In the genomic region with DNA sequence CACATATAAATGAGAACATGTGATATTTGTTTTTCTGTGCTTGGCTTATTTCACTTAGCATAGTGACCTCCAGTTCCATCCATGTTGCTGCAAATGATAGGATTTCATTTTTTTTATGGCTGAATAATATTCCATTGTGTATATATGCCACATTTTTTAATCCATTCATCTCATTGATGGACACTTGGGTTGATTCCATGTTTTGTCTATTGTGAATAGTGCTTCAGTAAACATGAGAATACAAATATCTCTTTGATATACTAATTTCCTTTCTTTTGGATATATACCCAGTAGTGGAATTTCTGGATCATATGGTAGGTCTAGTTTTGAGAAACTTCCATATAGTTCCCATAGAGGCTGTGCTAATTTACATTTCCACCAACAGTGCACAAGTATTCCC, we compare ENCODE assay signal across 15 cellular contexts. TPM values are rescaled to one million over a fixed set of nuclear protein-coding genes. Genes with fewer than 3 reads are reported as not detected.
DNase-seq lines count a peak whose midpoint lies in the region; ATAC-seq, FAIRE-seq and TF ChIP-seq lines count a peak whose summit lies in the region.
"Had no signal": no experiment of that assay in that cellular context is flagged by ENCODE, and none has a peak within 500 bp of the region (broad histone marks: within the 10 kb centered on the region; RNA-seq: fewer than 3 reads in every experiment).

No MANE protein-coding gene starts in this region.

- H3K36me3 ChIP-seq in GM12878 (ENCODE audit: control insufficient read depth in 2 of 2, insufficient read depth in 2 of 2, low read length in 1 of 2) (0 out of 4 replicates have a peak, but pooled peaks cover 0 to 4% of the 10 kb centered on the region in 2 experiments), tibial artery (peaks cover 0 to 8% (median 0%) of the 10 kb centered on the region in 3 donors)

- ATAC-seq in natural killer cell, result no peak
- ATAC-seq in natural killer cell treated with Interleukin-12 subunit alpha and Interleukin-12 subunit beta and Interleukin-15 and Interleukin-18, amount 100 ng/mL, for 72 hours, result no peak
- no peak for ATAC-seq in GM12878
- ATAC-seq: GM23338 had no signal

- intact Hi-C loops in natural killer cell (cut with micrococcal nuclease), result loop anchor here (10.0 kb wide), 2 partner anchors 347 to 753 kb away; a partner anchor contains a TSS
- intact Hi-C loops in GM12878 (cut with micrococcal nuclease; ENCODE audit: unreplicated experiment), result no loop called here
- intact Hi-C loops in tibial artery (cut with DNase I; ENCODE audit: low total_unique reads), result loop anchor here (5.0 kb wide), 1 partner anchor 109 kb away; a partner anchor contains a TSS

- H2BK5ac ChIP-seq in H9 (ENCODE audit: insufficient read length, low read length), result no peak overlapping the region

- no peak overlapping the region for H3K4ac ChIP-seq in H9 (ENCODE audit: low read depth, low read length)

- SMC1A ChIA-PET in GM12878 (lab: Charles Lee; ENCODE audit: uncharacterized antibody, unreplicated experiment), result interaction anchor here (0.8 to 2.0 kb wide), 9 partner anchors 9 to 148 kb away, joined by 3 to 6 read pairs (median 3); no protein-coding TSS in a partner anchor

- H4K91ac ChIP-seq in H9 (ENCODE audit: insufficient read length, low read depth, low read length), result no peak overlapping the region

- RAD21 ChIA-PET in GM12878 (lab: Charles Lee; ENCODE audit: unreplicated experiment), result no interaction called here

- H3K27ac ChIP-seq in GM12878 (ENCODE audit: control insufficient read depth, insufficient read depth) (no peak overlapping the region), tibial artery (peak overlapping the region in 1 of 2 donors; percentile 96), H9 (ENCODE audit: insufficient read length, low read depth, low read length) (no peak overlapping the region)
- H3K27ac ChIP-seq: 22Rv1; BLaER1 treated with 17β-estradiol and CSF1 and Interleukin-3, amounts not matched to agents 10 nM and 100 nM had no signal

- POLR2A ChIA-PET in GM12878 (lab: Charles Lee), result interaction anchor here (1.2 kb wide), 1 partner anchor 14 kb away, joined by 4 read pairs; no protein-coding TSS in a partner anchor

- H2BK20ac ChIP-seq in H9 (ENCODE audit: low read depth, low read length, poor library complexity, severe bottlenecking), result no peak overlapping the region

- TF ChIP-seq POLR2A in GM12878 (IDR thresholded peaks at IDR 0.05; ENCODE audit: low read depth, low read length), result no peak

- no peak overlapping the region for H3T11ph ChIP-seq in H9 (ENCODE audit: low read length)

- peaks cover 4% of the 10 kb centered on the region for H3K4me1 ChIP-seq in GM12878 (ENCODE audit: control insufficient read depth, insufficient read depth, low read length)
- H3K4me1 ChIP-seq in tibial artery, result peaks cover 0 to 20% (median 10%) of the 10 kb centered on the region in 4 donors
- H3K4me1 ChIP-seq in H9 (ENCODE audit: insufficient read depth, low read length), result peaks cover 3% of the 10 kb centered on the region; the same call in 1 of the 2 replicates
- H3K4me1 ChIP-seq: Caco-2 had no signal

- CTCF ChIA-PET in GM12878 (lab: Yijun Ruan, JAX), result interaction anchor here (0.7 to 3.1 kb wide), 4 partner anchors 9 to 467 kb away, joined by 3 to 11 read pairs (median 5); no protein-coding TSS in a partner anchor

- H3K9ac ChIP-seq in GM12878 (ENCODE audit: control insufficient read depth, insufficient read depth, low read length), result no peak overlapping the region
- no peak overlapping the region for H3K9ac ChIP-seq in H9 (ENCODE audit: extremely low read depth, insufficient read length, low read length)
- H3K9ac ChIP-seq: BLaER1 treated with 17β-estradiol and CSF1 and Interleukin-3, amounts not matched to agents 10 nM and 100 nM had no signal

- no peak overlapping the region for H3K4me3 Mint-ChIP-seq in natural killer cell
- H3K4me3 Mint-ChIP-seq in natural killer cell treated with Interleukin-12 subunit alpha and Interleukin-12 subunit beta and Interleukin-15 and Interleukin-18, amount 100 ng/mL, for 72 hours, result no peak overlapping the region
- no peak overlapping the region for H3K4me3 Mint-ChIP-seq in immature natural killer cell
- H3K4me3 Mint-ChIP-seq in osteocyte (ENCODE audit: unreplicated experiment), result no peak overlapping the region
- no peak overlapping the region for H3K4me3 Mint-ChIP-seq in H9
- H3K4me3 Mint-ChIP-seq: GM23338 had no signal

- H3K9me3 ChIP-seq in GM12878 (replicated peaks; ENCODE audit: control insufficient read depth, insufficient read depth, low read length), result peaks cover 17% of the 10 kb centered on the region
- H3K9me3 ChIP-seq in tibial artery, result peaks cover 0 to 40% (median 27%) of the 10 kb centered on the region in 3 donors
- H3K9me3 ChIP-seq in H9 (ENCODE audit: control insufficient read depth, low read depth, low read length), result no peaks in the 10 kb centered on the region

- H3K27me3 ChIP-seq in GM12878 (replicated peaks in 1 of 2; ENCODE audit: control insufficient read depth in 2 of 2, insufficient read depth in 2 of 2, low read length in 1 of 2), result no peaks in the 10 kb centered on the region
- no peaks in the 10 kb centered on the region for H3K27me3 ChIP-seq in tibial artery
- H3K27me3 ChIP-seq in H9 (ENCODE audit: insufficient read depth, low read length), result no peaks in the 10 kb centered on the region
- H3K27me3 ChIP-seq: BLaER1 treated with 17β-estradiol and CSF1 and Interleukin-3, amounts not matched to agents 10 nM and 100 nM had no signal

- H2BK12ac ChIP-seq in H9 (ENCODE audit: insufficient read length, low read depth, low read length), result no peak overlapping the region

- H4K8ac ChIP-seq in H9 (replicated peaks; ENCODE audit: insufficient read length, low read depth, low read length), result no peak overlapping the region

- H3K36me3 Mint-ChIP-seq in natural killer cell, result peaks cover 52% of the 10 kb centered on the region
- peaks cover 66% of the 10 kb centered on the region for H3K36me3 Mint-ChIP-seq in natural killer cell treated with Interleukin-12 subunit alpha and Interleukin-12 subunit beta and Interleukin-15 and Interleukin-18, amount 100 ng/mL, for 72 hours
- peaks cover 29 to 48% (median 44%) of the 10 kb centered on the region in 3 donors for H3K36me3 Mint-ChIP-seq in immature natural killer cell
- peaks cover 35% of the 10 kb centered on the region for H3K36me3 Mint-ChIP-seq in osteocyte (ENCODE audit: unreplicated experiment)
- peaks cover 36 to 56% (median 40%) of the 10 kb centered on the region in 3 experiments for H3K36me3 Mint-ChIP-seq in H9 (ENCODE audit: insufficient read depth in 1 of 3, low read depth in 3 of 3)

- no peak overlapping the region for H2BK15ac ChIP-seq in H9 (ENCODE audit: low read depth, low read length)

- H2AFZ ChIP-seq in GM12878 (ENCODE audit: control insufficient read depth, low read depth, low read length) (no peak overlapping the region), H9 (ENCODE audit: low read length) (no peak overlapping the region)
- H2AFZ ChIP-seq: GM23338 had no signal

- no peak overlapping the region for H3K14ac ChIP-seq in H9 (ENCODE audit: insufficient read depth, low read length)

- H3K9me3 Mint-ChIP-seq in natural killer cell (peaks cover 12 to 27% of the 10 kb centered on the region in 2 donors), immature natural killer cell (peaks cover 15 to 49% (median 38%) of the 10 kb centered on the region in 6 donors), osteocyte (ENCODE audit: unreplicated experiment) (peaks cover 33% of the 10 kb centered on the region), H9 (peaks cover 50% of the 10 kb centered on the region in 2 experiments)
- H3K9me3 Mint-ChIP-seq in natural killer cell treated with Interleukin-12 subunit alpha and Interleukin-12 subunit beta and Interleukin-15 and Interleukin-18, amount 100 ng/mL, for 72 hours, result peaks cover 38% of the 10 kb centered on the region

- H3K27ac Mint-ChIP-seq in natural killer cell, result peak overlapping the region; percentile 30 to 98
- no peak overlapping the region for H3K27ac Mint-ChIP-seq in natural killer cell treated with Interleukin-12 subunit alpha and Interleukin-12 subunit beta and Interleukin-15 and Interleukin-18, amount 100 ng/mL, for 72 hours
- peak overlapping the region; percentile 4 to 62 (median 30) for H3K27ac Mint-ChIP-seq in immature natural killer cell
- H3K27ac Mint-ChIP-seq in osteocyte (ENCODE audit: unreplicated experiment), result peak overlapping the region; percentile 31
- H3K27ac Mint-ChIP-seq in H9, result no peak overlapping the region
- H3K27ac Mint-ChIP-seq: GM23338 had no signal

- no peak overlapping the region for H3K23ac ChIP-seq in H9 (ENCODE audit: insufficient read length, low read depth, low read length)

- H3K79me2 ChIP-seq in GM12878 (ENCODE audit: control insufficient read depth, insufficient read depth, low read length) (peaks cover 35% of the 10 kb centered on the region), H9 (ENCODE audit: insufficient read depth, low read length) (no peaks in the 10 kb centered on the region)

- no peak overlapping the region for H3K56ac ChIP-seq in H9 (ENCODE audit: insufficient read length, low read depth, low read length)

- H3K18ac ChIP-seq in H9 (ENCODE audit: insufficient read length, low read depth, low read length), result no peak overlapping the region

- H4K20me1 ChIP-seq in GM12878 (ENCODE audit: control insufficient read depth, insufficient read depth), result no peaks in the 10 kb centered on the region
- no peaks in the 10 kb centered on the region for H4K20me1 ChIP-seq in H9 (ENCODE audit: control insufficient read depth, insufficient read depth, insufficient read length)
- H4K20me1 ChIP-seq: BLaER1 treated with 17β-estradiol and CSF1 and Interleukin-3, amounts not matched to agents 10 nM and 100 nM had no signal

- H3K23me2 ChIP-seq in H9 (ENCODE audit: insufficient read length, low read depth, low read length, poor library complexity, severe bottlenecking), result peaks cover 10% of the 10 kb centered on the region

- FAIRE-seq in GM12878 (lab: Jason Lieb, UNC), result no peak
- FAIRE-seq: GM12891 had no signal

- no peak overlapping the region for H2BK120ac ChIP-seq in H9 (ENCODE audit: low read depth, low read length, poor library complexity, severe bottlenecking)

- no peak overlapping the region for H4K5ac ChIP-seq in H9 (ENCODE audit: insufficient read length, low read depth, low read length)

- no peak for TF ChIP-seq CTCF in natural killer cell (IDR thresholded peaks at IDR 0.05)
- TF ChIP-seq CTCF in GM12878 (IDR thresholded peaks at IDR 0.05 in 2 of 3, conservative IDR thresholded peaks at IDR 0.05 in 1 of 3; ENCODE audit: control insufficient read depth in 2 of 3, extremely low read depth in 1 of 3, insufficient read depth in 1 of 3, low read depth in 3 of 3, low read length in 3 of 3), result no peak
- no peak for TF ChIP-seq CTCF in osteocyte (IDR thresholded peaks at IDR 0.05)
- no peak for TF ChIP-seq CTCF in tibial artery (IDR thresholded peaks at IDR 0.05)
- TF ChIP-seq CTCF in H9 (conservative IDR thresholded peaks at IDR 0.05), result no peak

- no peak for TF ChIP-seq RAD21 in GM12878 (IDR thresholded peaks at IDR 0.05; ENCODE audit: insufficient read depth, low read depth, low read length)

- in situ Hi-C loops in GM12878 (cut with MboI), result no loop called here

- DNase-seq in natural killer cell, result no peak
- no peak for DNase-seq in natural killer cell treated with Interleukin-12 subunit alpha and Interleukin-12 subunit beta and Interleukin-15 and Interleukin-18, amount 100 ng/mL, for 72 hours (ENCODE audit: low spot score)
- DNase-seq in GM12878 (ENCODE audit: low read depth, low spot score), result no peak
- DNase-seq in immature natural killer cell, result no peak
- DNase-seq in osteocyte (ENCODE audit: extremely low spot score, unreplicated experiment), result no peak
- DNase-seq in tibial artery, result no peak
- DNase-seq in DMS79 (lab: John Stamatoyannopoulos, UW), result no peak
- no peak for DNase-seq in H9
- DNase-seq: Caco-2, DMS 273 treated with DMSO at 0.1 percent for 48 hours, H7 had no signal

- H3K27me3 Mint-ChIP-seq in natural killer cell (ENCODE audit: low read depth in 2 of 2) (no peaks in the 10 kb centered on the region), immature natural killer cell (ENCODE audit: low read depth in 3 of 3) (peaks cover 3 to 17% (median 12%) of the 10 kb centered on the region in 3 donors), osteocyte (ENCODE audit: unreplicated experiment) (no peaks in the 10 kb centered on the region), H9 (ENCODE audit: low read depth) (no peaks in the 10 kb centered on the region; the same call in 1 of the 2 replicates)
- H3K27me3 Mint-ChIP-seq in natural killer cell treated with Interleukin-12 subunit alpha and Interleukin-12 subunit beta and Interleukin-15 and Interleukin-18, amount 100 ng/mL, for 72 hours, result no peaks in the 10 kb centered on the region

- TF ChIP-seq EP300 in GM12878 (IDR thresholded peaks at IDR 0.05; ENCODE audit: borderline replicate concordance in 1 of 2, control insufficient read depth in 1 of 2, low read depth in 2 of 2, low read length in 2 of 2), result no peak

- H3K4me2 ChIP-seq in GM12878 (ENCODE audit: control insufficient read depth, insufficient read depth) (no peak overlapping the region), H9 (ENCODE audit: insufficient read depth, insufficient read length, low read length) (no peak overlapping the region)
- H3K4me2 ChIP-seq: BLaER1 treated with 17β-estradiol and CSF1 and Interleukin-3, amounts not matched to agents 10 nM and 100 nM; GM23338 had no signal

- H2AK5ac ChIP-seq in H9 (ENCODE audit: insufficient read length, low read length), result no peak overlapping the region

- no peaks in the 10 kb centered on the region for H3K79me1 ChIP-seq in H9 (ENCODE audit: insufficient read depth, low read depth, low read length, poor library complexity, severe bottlenecking)

- BruUV-seq in GM12878 (replicated peaks; lab: Mats Ljungman, UMichigan), result no TSS peak

- H3K4me3 ChIP-seq in GM12878 (no peak overlapping the region), tibial artery (no peak overlapping the region)
- H3K4me3 ChIP-seq: BLaER1 treated with 17β-estradiol and CSF1 and Interleukin-3, amounts not matched to agents 10 nM and 100 nM; GM23338 had no signal

- H3K4me1 Mint-ChIP-seq in natural killer cell (peaks cover 24 to 32% of the 10 kb centered on the region in 2 donors), immature natural killer cell (peaks cover 21 to 24% of the 10 kb centered on the region in 2 donors), osteocyte (ENCODE audit: unreplicated experiment) (peaks cover 31% of the 10 kb centered on the region), H9 (peaks cover 24 to 31% of the 10 kb centered on the region in 2 experiments)
- H3K4me1 Mint-ChIP-seq in natural killer cell treated with Interleukin-12 subunit alpha and Interleukin-12 subunit beta and Interleukin-15 and Interleukin-18, amount 100 ng/mL, for 72 hours (ENCODE audit: low read depth in 2 of 2), result peaks cover 24 to 26% of the 10 kb centered on the region in 2 donors

RNA-seq across cellular contexts. Expression of a gene that starts 3.7 kb away (rescaled TPM):
- 10 to 100 TPM; 17.2 to 21.0 (median 18.3) TPM for total RNA-seq in natural killer cell
- 1 to 10 TPM; 8.3 to 9.4 TPM for total RNA-seq in natural killer cell treated with Interleukin-12 subunit alpha and Interleukin-12 subunit beta and Interleukin-15 and Interleukin-18, amount 100 ng/mL, for 72 hours
- 35.7 and 37.8 TPM in 2 replicates for total RNA-seq in GM12878 (2013; cell fraction: nucleolus; rRNA removed)
- total RNA-seq in GM12878 (2014; rRNA removed), result 7.9 and 12.6 TPM in 2 replicates
- 8.3 and 11.6 TPM in 2 replicates for total RNA-seq in GM12878 (2014; rRNA removed; fragmentation: Illumina TruSeq; extraction: Trizol)
- total RNA-seq in GM12878 (2021), result 10.4 and 12.6 TPM in 2 replicates
- polyA plus RNA-seq in GM12878 (2011; ENCODE audit: low read depth), result 3.2 TPM
- polyA plus RNA-seq in GM12878 (2011; rRNA removed), result 12.9 and 19.0 TPM in 2 replicates
- polyA plus RNA-seq in GM12878 (2011; cell fraction: cytosol; rRNA removed), result 6.1 and 6.5 TPM in 2 replicates
- 7.3 and 9.0 TPM in 2 replicates for polyA plus RNA-seq in GM12878 (2011; cell fraction: nucleus; rRNA removed)
- polyA plus RNA-seq in GM12878 (2012), result 4.9 and 7.1 TPM in 2 replicates
- 7.6 and 9.7 TPM in 2 replicates for polyA plus RNA-seq in GM12878 (2014; fragmentation: Illumina TruSeq; extraction: Trizol)
- 1 to 10 TPM; 2.3 to 3.6 TPM for polyA plus RNA-seq in GM12878 (2014; fragmentation: Nextera tagmentation; extraction: Ambion mirVana)
- 6.5 and 7.0 TPM in 2 replicates for polyA plus RNA-seq in GM12878 (2014; rRNA removed)
- 10 to 100 TPM; 12.5 to 14.0 TPM for polyA plus RNA-seq in GM12878 (2016; fragmentation: Nextera tagmentation; extraction: Ambion mirVana)
- 22.3 and 31.5 TPM in 2 replicates for polyA minus RNA-seq in GM12878 (2011; rRNA and poly(A)+ RNA removed)
- 7.4 and 10.7 TPM in 2 replicates for polyA minus RNA-seq in GM12878 (2011; cell fraction: cytosol; rRNA and poly(A)+ RNA removed)
- polyA minus RNA-seq in GM12878 (2011; cell fraction: nucleus; rRNA and poly(A)+ RNA removed), result 33.4 and 44.8 TPM in 2 replicates
- polyA plus RNA-seq in immature natural killer cell, result 10 to 100 TPM; 10.4 to 20.0 (median 11.4) TPM
- 11.7 and 11.9 TPM in 2 replicates for total RNA-seq in osteocyte
- total RNA-seq in H9 (2021), result 5.3 and 6.6 TPM in 2 replicates

Comparison
In these comparisons a context has a peak if more than half of its experiments do, and no peak if none do; other contexts are left out.
1. H3K27ac Mint-ChIP-seq: peak in natural killer cell (2 of 2), immature natural killer cell (6 of 6) and osteocyte (single experiment); none in natural killer cell treated with Interleukin-12 subunit alpha and Interleukin-12 subunit beta and Interleukin-15 and Interleukin-18, amount 100 ng/mL, for 72 hours (0 of 2) and H9 (0 of 3).